In the genomic region with DNA sequence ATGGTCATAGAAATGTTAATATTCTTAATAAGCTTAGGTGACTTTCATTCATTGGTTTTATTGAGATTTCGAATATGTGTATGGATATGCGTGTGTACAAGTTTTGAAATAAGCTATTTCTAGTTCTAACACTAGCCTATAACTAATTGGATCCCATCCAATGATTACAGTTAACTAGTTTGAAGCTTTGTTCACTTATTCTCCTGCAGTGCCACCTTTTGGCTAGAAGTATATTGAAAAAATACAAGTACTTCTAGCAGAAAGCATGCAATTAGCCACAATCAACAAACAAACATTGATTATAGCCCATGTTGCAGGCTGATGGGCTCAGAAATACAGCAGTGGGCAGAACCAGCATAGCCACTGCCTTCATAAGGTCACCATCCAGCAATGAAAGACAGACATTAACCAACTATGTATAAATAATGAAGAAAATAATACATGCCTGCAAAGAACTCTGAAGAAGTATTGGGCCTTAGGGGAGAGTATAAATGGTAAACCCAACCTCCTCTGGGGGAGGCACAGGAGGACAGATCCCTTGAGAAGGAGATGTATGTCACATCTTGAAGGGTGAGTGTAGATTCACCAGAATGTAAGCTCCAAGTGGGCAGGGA, we compare ENCODE assay signal across 8 cellular contexts. TPM values are rescaled to one million over a fixed set of nuclear protein-coding genes. Genes with fewer than 3 reads are reported as not detected.
DNase-seq lines count a peak whose midpoint lies in the region; ATAC-seq and TF ChIP-seq lines count a peak whose summit lies in the region.

No MANE protein-coding gene starts in this region.

- peaks cover 0 to 7% (median 4%) of the 10 kb centered on the region in 3 donors for H3K4me1 ChIP-seq in esophagus squamous epithelium

- no peaks in the 10 kb centered on the region for H3K36me3 ChIP-seq in kidney epithelial cell (ENCODE audit: control insufficient read depth, insufficient read depth, low read length)
- no peaks in the 10 kb centered on the region for H3K36me3 ChIP-seq in esophagus squamous epithelium

- no peaks in the 10 kb centered on the region for H3K4me1 Mint-ChIP-seq in activated T-cell treated with anti-CD3 and anti-CD28 coated beads, Interleukin-2, amount 50 U/mL, for 72 hours (ENCODE audit: low read depth)

- no peaks in the 10 kb centered on the region for H3K36me3 Mint-ChIP-seq in activated T-cell treated with anti-CD3 and anti-CD28 coated beads, Interleukin-2, amount 50 U/mL, for 72 hours (ENCODE audit: insufficient read depth in 2 of 2)

- TF ChIP-seq CTCF in VCaP (conservative IDR thresholded peaks at IDR 0.05) (peak; percentile 75), kidney epithelial cell (IDR thresholded peaks at IDR 0.05; ENCODE audit: insufficient read depth, low read length, poor library complexity, severe bottlenecking) (peak; percentile 34), esophagus squamous epithelium (IDR thresholded peaks at IDR 0.05) (peak in 3 of 6 experiments; percentile 30 to 63 (median 39))

- no peaks in the 10 kb centered on the region for H3K9me3 ChIP-seq in esophagus squamous epithelium

- no peak overlapping the region for H3K4me3 Mint-ChIP-seq in activated T-cell treated with anti-CD3 and anti-CD28 coated beads, Interleukin-2, amount 50 U/mL, for 72 hours

- H3K27me3 Mint-ChIP-seq in activated T-cell treated with anti-CD3 and anti-CD28 coated beads, Interleukin-2, amount 50 U/mL, for 72 hours (ENCODE audit: low read depth), result peaks cover 21% of the 10 kb centered on the region

- no peak for TF ChIP-seq POLR2A in esophagus squamous epithelium (IDR thresholded peaks at IDR 0.05)

- intact Hi-C loops in esophagus squamous epithelium (cut with DNase I), result no loop called here

- H3K27me3 ChIP-seq in kidney epithelial cell (ENCODE audit: control insufficient read depth, insufficient read depth, low read length) (peaks cover 10% of the 10 kb centered on the region), esophagus squamous epithelium (peaks cover 0 to 23% (median 0%) of the 10 kb centered on the region in 4 donors)

- ATAC-seq in activated T-cell treated with anti-CD3 and anti-CD28 coated beads, Interleukin-2, amount 50 U/mL, for 72 hours (replicated peaks in 1 of 2), result no peak
- ATAC-seq in GM18519 (IDR thresholded peaks at IDR 0.05; ENCODE audit: low FRiP score, unreplicated experiment), result no peak
- no peak for ATAC-seq in HG03045 (IDR thresholded peaks at IDR 0.05; ENCODE audit: unreplicated experiment)

- no peaks in the 10 kb centered on the region for H3K9me3 Mint-ChIP-seq in activated T-cell treated with anti-CD3 and anti-CD28 coated beads, Interleukin-2, amount 50 U/mL, for 72 hours

- H3K27ac ChIP-seq in VCaP, result no peak overlapping the region
- no peak overlapping the region for H3K27ac ChIP-seq in esophagus squamous epithelium

- no peak overlapping the region for H3K27ac Mint-ChIP-seq in activated T-cell treated with anti-CD3 and anti-CD28 coated beads, Interleukin-2, amount 50 U/mL, for 72 hours

- peak; percentile 65 for DNase-seq in EL
- DNase-seq in M059J (ENCODE audit: low read depth), result peak; percentile 68
- DNase-seq in kidney epithelial cell (ENCODE audit: low read depth), result peak; percentile 2
- DNase-seq in activated T-cell treated with anti-CD3 and anti-CD28 coated beads, Interleukin-2, amount 50 U/mL, for 72 hours, result no peak
- no peak for DNase-seq in esophagus squamous epithelium (lab: John Stamatoyannopoulos, UW)

- H3K4me3 ChIP-seq in kidney epithelial cell (ENCODE audit: low read depth, low read length) (no peak overlapping the region), esophagus squamous epithelium (no peak overlapping the region)

- WGBS in esophagus squamous epithelium, 2 donors, result 12 to 15% methylated on average over 2 of the region's 2 CpGs

RNA-seq across cellular contexts. Expression of a gene that starts 5.1 kb away (rescaled TPM):
- total RNA-seq in M059J (2014; rRNA removed; shearing (Covaris generic)), result 11.7 and 22.9 TPM in 2 replicates
- total RNA-seq in kidney epithelial cell, result 1.1 and 1.8 TPM in 2 replicates
- not detected for total RNA-seq in activated T-cell treated with anti-CD3 and anti-CD28 coated beads, Interleukin-2, amount 50 U/mL, for 72 hours
- 1 to 10 TPM in 3 of 4 donors, not detected in 1; 2.1 to 7.4 (median 2.5) TPM for total RNA-seq in esophagus squamous epithelium

Comparison
In these comparisons a context has a peak if more than half of its experiments do, and no peak if none do; other contexts are left out.
1. DNase-seq: peak in EL (single experiment), M059J (single experiment) and kidney epithelial cell (single experiment); none in activated T-cell treated with anti-CD3 and anti-CD28 coated beads, Interleukin-2, amount 50 U/mL, for 72 hours (0 of 2) and esophagus squamous epithelium (single experiment).